23 cellular contexts compared by ENCODE assay signal in genomic region chr3:56938545-56938944, GRCh38.
"Had no signal": no experiment of that assay in that cellular context is flagged by ENCODE, and none has a peak within 500 bp of the region (broad histone marks: within the 10 kb centered on the region; RNA-seq: fewer than 3 reads in every experiment).

No MANE protein-coding gene starts in this region.

- H3K9me3 ChIP-seq: ovary, right atrium auricular region, sigmoid colon, thoracic aorta, transverse colon had no signal

- H3K27me3 ChIP-seq: dorsolateral prefrontal cortex, heart left ventricle, ovary, right atrium auricular region, sigmoid colon, stomach, transverse colon had no signal

- H3K36me3 ChIP-seq: heart left ventricle, ovary, right atrium auricular region, sigmoid colon, stomach, thoracic aorta, transverse colon had no signal

- H3K27ac Mint-ChIP-seq: natural killer cell; stimulated activated naive B cell treated with anti-CD40 and anti-IgM and Interleukin-4, amounts not matched to agents 10 μg/mL and 1 μg/mL and 100 μg/mL, for 72 hours had no signal

- H3K4me3 Mint-ChIP-seq: natural killer cell; neural crest cell; stimulated activated naive B cell treated with anti-CD40 and anti-IgM and Interleukin-4, amounts not matched to agents 10 μg/mL and 1 μg/mL and 100 μg/mL, for 72 hours had no signal

- H3K4me3 ChIP-seq: dorsolateral prefrontal cortex, heart left ventricle, ovary, right atrium auricular region, sigmoid colon, skin epidermis, stomach, thoracic aorta, transverse colon had no signal

- DNase-seq: cortex of kidney; dorsolateral prefrontal cortex; effector CD8-positive, alpha-beta T cell; heart left ventricle; hypothalamus; kidney glomerular epithelial cell; mammary epithelial cell; natural killer cell; nucleus accumbens; ovary; sigmoid colon; stimulated activated CD4-positive, alpha-beta T cell treated with anti-CD3 and anti-CD28 coated beads, Interleukin-2, amount 100 ng/mL, for 24 hours; stimulated activated CD4-positive, alpha-beta T cell treated with anti-CD3 and anti-CD28 coated beads, Interleukin-4, amount 100 ng/mL, for 4 hours; stimulated activated naive B cell treated with anti-CD40 and anti-IgM and Interleukin-4, amounts not matched to agents 10 μg/mL and 1 μg/mL and 100 μg/mL, for 72 hours; stomach; substantia nigra; transverse colon had no signal

- H3K4me1 ChIP-seq: heart left ventricle, right atrium auricular region, transverse colon had no signal

- ATAC-seq: esophagus mucosa; heart left ventricle; left lobe of liver; natural killer cell; stimulated activated naive B cell treated with anti-CD40 and anti-IgM and Interleukin-4, amounts not matched to agents 10 μg/mL and 1 μg/mL and 100 μg/mL, for 72 hours had no signal

- H3K27ac ChIP-seq: heart left ventricle, ovary, right atrium auricular region, sigmoid colon, skin epidermis, stomach, thoracic aorta, transverse colon had no signal

- H3K4me1 Mint-ChIP-seq: natural killer cell, neural crest cell had no signal
